In genomic region chr10:60967854-60968484, GRCh38 we compare ENCODE assay signal across 20 cellular contexts. TPM values are rescaled to one million over a fixed set of nuclear protein-coding genes. Genes with fewer than 3 reads are reported as not detected.
DNase-seq lines count a peak whose midpoint lies in the region; ATAC-seq and TF ChIP-seq lines count a peak whose summit lies in the region.
"Had no signal": no experiment of that assay in that cellular context is flagged by ENCODE, and none has a peak within 500 bp of the region (broad histone marks: within the 10 kb centered on the region; RNA-seq: fewer than 3 reads in every experiment).

No MANE protein-coding gene starts in this region.

- H3K4me1 Mint-ChIP-seq in activated naive CD8-positive, alpha-beta T cell treated with anti-CD3 and anti-CD28 coated beads, Interleukin-2, amount 50 U/mL, for 24 hours, result peaks cover 26% of the 10 kb centered on the region
- H3K4me1 Mint-ChIP-seq in stimulated activated naive CD8-positive, alpha-beta T cell treated with anti-CD3 and anti-CD28 coated beads, Interleukin-15, Interleukin-2, amounts not matched to agents 100 ng/mL and 50 ng/mL, for 24 hours (ENCODE audit: low read depth), result peaks cover 28% of the 10 kb centered on the region

- DNase-seq in stimulated activated CD4-positive, alpha-beta T cell treated with anti-CD3 and anti-CD28 coated beads, Interleukin-12 subunit alpha, Interleukin-12 subunit beta, amount 100 ng/mL, for 4 hours, result peak; percentile 2
- DNase-seq in stimulated activated CD4-positive, alpha-beta T cell treated with anti-CD3 and anti-CD28 coated beads, Interleukin-1b, Interleukin-23, amount 100 ng/mL, for 48 hours, result no peak
- DNase-seq in NCI-H187 treated with DMSO at 0.1 percent for 48 hours (lab: John Stamatoyannopoulos, UW) (peak; percentile 47), upper lobe of right lung (no peak), AG08395 (ENCODE audit: low spot score) (no peak)
- peak; percentile 27 for DNase-seq in activated naive CD8-positive, alpha-beta T cell treated with anti-CD3 and anti-CD28 coated beads, Interleukin-2, amount 50 U/mL, for 24 hours
- no peak for DNase-seq in activated CD4-positive, CD25-positive, alpha-beta regulatory T cell treated with anti-CD3 and anti-CD28 coated beads, Interleukin-2, amount 50 U/mL, for 72 hours
- DNase-seq: activated effector memory CD4-positive, alpha-beta T cell treated with anti-CD3 and anti-CD28 coated beads, Interleukin-2, amount 50 U/mL, for 16 hours; BE2C; dermis blood vessel endothelial cell; NCI-H1417 treated with DMSO at 0.1 percent for 48 hours; NCI-H2227 treated with DMSO at 0.1 percent for 48 hours; NCI-H774; SIG-M5; T-cell had no signal

- H3K4me3 Mint-ChIP-seq in activated naive CD8-positive, alpha-beta T cell treated with anti-CD3 and anti-CD28 coated beads, Interleukin-2, amount 50 U/mL, for 24 hours, result peak overlapping the region; percentile 5
- H3K4me3 Mint-ChIP-seq in stimulated activated naive CD8-positive, alpha-beta T cell treated with anti-CD3 and anti-CD28 coated beads, Interleukin-15, Interleukin-2, amounts not matched to agents 100 ng/mL and 50 ng/mL, for 24 hours, result no peak overlapping the region
- H3K4me3 Mint-ChIP-seq: nephron, T-cell had no signal

- peaks cover 12% of the 10 kb centered on the region for H3K4me1 ChIP-seq in upper lobe of right lung

- peaks cover 10% of the 10 kb centered on the region for H3K27me3 Mint-ChIP-seq in activated naive CD8-positive, alpha-beta T cell treated with anti-CD3 and anti-CD28 coated beads, Interleukin-2, amount 50 U/mL, for 24 hours
- peaks cover 9% of the 10 kb centered on the region for H3K27me3 Mint-ChIP-seq in stimulated activated naive CD8-positive, alpha-beta T cell treated with anti-CD3 and anti-CD28 coated beads, Interleukin-15, Interleukin-2, amounts not matched to agents 100 ng/mL and 50 ng/mL, for 24 hours

- no peaks in the 10 kb centered on the region for H3K9me3 Mint-ChIP-seq in activated naive CD8-positive, alpha-beta T cell treated with anti-CD3 and anti-CD28 coated beads, Interleukin-2, amount 50 U/mL, for 24 hours
- no peaks in the 10 kb centered on the region for H3K9me3 Mint-ChIP-seq in stimulated activated naive CD8-positive, alpha-beta T cell treated with anti-CD3 and anti-CD28 coated beads, Interleukin-15, Interleukin-2, amounts not matched to agents 100 ng/mL and 50 ng/mL, for 24 hours
- H3K9me3 Mint-ChIP-seq: nephron, T-cell had no signal

- no peak for TF ChIP-seq CTCF in upper lobe of right lung (IDR thresholded peaks at IDR 0.05)

- peak overlapping the region; percentile 50 for H3K27ac Mint-ChIP-seq in activated naive CD8-positive, alpha-beta T cell treated with anti-CD3 and anti-CD28 coated beads, Interleukin-2, amount 50 U/mL, for 24 hours
- peak overlapping the region; percentile 64 for H3K27ac Mint-ChIP-seq in stimulated activated naive CD8-positive, alpha-beta T cell treated with anti-CD3 and anti-CD28 coated beads, Interleukin-15, Interleukin-2, amounts not matched to agents 100 ng/mL and 50 ng/mL, for 24 hours
- H3K27ac Mint-ChIP-seq: T-cell had no signal

- intact Hi-C loops in upper lobe of right lung (cut with DNase I), result loop anchor here (10.0 kb wide), 1 partner anchor 153 kb away; no protein-coding TSS in a partner anchor

- H3K4me3 ChIP-seq in upper lobe of right lung, result no peak overlapping the region

- H3K36me3 Mint-ChIP-seq in activated naive CD8-positive, alpha-beta T cell treated with anti-CD3 and anti-CD28 coated beads, Interleukin-2, amount 50 U/mL, for 24 hours (ENCODE audit: low read depth), result no peaks in the 10 kb centered on the region
- no peaks in the 10 kb centered on the region for H3K36me3 Mint-ChIP-seq in stimulated activated naive CD8-positive, alpha-beta T cell treated with anti-CD3 and anti-CD28 coated beads, Interleukin-15, Interleukin-2, amounts not matched to agents 100 ng/mL and 50 ng/mL, for 24 hours (ENCODE audit: low read depth)
- H3K36me3 Mint-ChIP-seq: T-cell had no signal

- ATAC-seq in activated naive CD8-positive, alpha-beta T cell treated with anti-CD3 and anti-CD28 coated beads, Interleukin-2, amount 50 U/mL, for 24 hours, result peak; percentile 54
- no peak for ATAC-seq in upper lobe of right lung
- ATAC-seq: HCT116, left lobe of liver, sciatic nerve, T-cell had no signal

- no peaks in the 10 kb centered on the region for H3K36me3 ChIP-seq in upper lobe of right lung
- H3K36me3 ChIP-seq: BE2C had no signal

- no peaks in the 10 kb centered on the region for H3K9me3 ChIP-seq in upper lobe of right lung
- H3K9me3 ChIP-seq: BE2C had no signal

- no peaks in the 10 kb centered on the region for H3K27me3 ChIP-seq in upper lobe of right lung
- H3K27me3 ChIP-seq: BE2C had no signal

- no peak overlapping the region for H3K27ac ChIP-seq in upper lobe of right lung

RNA-seq across cellular contexts. Expression of gene RHOBTB1, which starts 24.0 kb away (rescaled TPM):
- 14.5 TPM for total RNA-seq in upper lobe of right lung

Comparison
In these comparisons a context has a peak if more than half of its experiments do, and no peak if none do; other contexts are left out.
1. DNase-seq: peak in stimulated activated CD4-positive, alpha-beta T cell treated with anti-CD3 and anti-CD28 coated beads, Interleukin-12 subunit alpha, Interleukin-12 subunit beta, amount 100 ng/mL, for 4 hours (single experiment), NCI-H187 treated with DMSO at 0.1 percent for 48 hours (single experiment) and activated naive CD8-positive, alpha-beta T cell treated with anti-CD3 and anti-CD28 coated beads, Interleukin-2, amount 50 U/mL, for 24 hours (single experiment); none in stimulated activated CD4-positive, alpha-beta T cell treated with anti-CD3 and anti-CD28 coated beads, Interleukin-1b, Interleukin-23, amount 100 ng/mL, for 48 hours (single experiment), activated CD4-positive, CD25-positive, alpha-beta regulatory T cell treated with anti-CD3 and anti-CD28 coated beads, Interleukin-2, amount 50 U/mL, for 72 hours (single experiment), upper lobe of right lung (single experiment) and AG08395 (single experiment).